7 cellular contexts compared by ENCODE assay signal in the genomic region with DNA sequence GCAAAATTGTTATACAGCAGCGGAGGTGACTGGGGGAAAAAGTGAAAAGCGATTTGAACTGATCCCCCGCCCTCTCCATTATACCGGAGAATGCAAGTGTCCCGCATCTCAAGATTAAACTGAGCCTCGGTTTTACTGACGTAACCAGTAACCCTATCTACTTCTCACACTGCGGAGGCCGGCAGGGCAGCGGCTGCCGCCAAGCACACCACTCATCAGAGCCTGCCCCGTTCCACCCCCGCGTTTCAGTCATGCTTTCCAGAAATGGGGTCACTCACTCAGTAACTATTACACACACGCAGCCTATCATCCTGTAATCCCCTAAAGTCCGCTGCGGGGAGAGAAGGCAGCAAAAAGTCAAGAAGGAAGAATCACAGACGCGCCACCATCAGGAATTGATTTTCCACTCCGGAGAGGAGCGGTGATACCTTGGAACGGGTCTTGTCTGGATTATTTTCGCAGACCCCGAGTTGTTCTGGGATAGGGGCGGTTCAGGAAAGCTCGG. TPM values are rescaled to one million over a fixed set of nuclear protein-coding genes. Genes with fewer than 3 reads are reported as not detected.
DNase-seq lines count a peak whose midpoint lies in the region; ATAC-seq and TF ChIP-seq lines count a peak whose summit lies in the region.

No MANE protein-coding gene starts in this region.

- no peaks in the 10 kb centered on the region for H3K36me3 Mint-ChIP-seq in endodermal cell (ENCODE audit: low read depth)
- H3K36me3 Mint-ChIP-seq in stimulated activated effector memory CD8-positive, alpha-beta T cell treated with anti-CD3 and anti-CD28 coated beads, Interleukin-12 subunit alpha, Interleukin-12 subunit beta, amount 100 ng/mL, for 72 hours: peaks cover 31% of the 10 kb centered on the region

- peak overlapping the region; percentile 77 for H3K4me3 Mint-ChIP-seq in endodermal cell
- peak overlapping the region; percentile 81 for H3K4me3 Mint-ChIP-seq in stimulated activated effector memory CD8-positive, alpha-beta T cell treated with anti-CD3 and anti-CD28 coated beads, Interleukin-12 subunit alpha, Interleukin-12 subunit beta, amount 100 ng/mL, for 72 hours

- H3K27ac ChIP-seq in endodermal cell (ENCODE audit: low read depth, low read length): peak overlapping the region; percentile 16

- H3K4me1 Mint-ChIP-seq in endodermal cell: peaks cover 3% of the 10 kb centered on the region
- H3K4me1 Mint-ChIP-seq in stimulated activated effector memory CD8-positive, alpha-beta T cell treated with anti-CD3 and anti-CD28 coated beads, Interleukin-12 subunit alpha, Interleukin-12 subunit beta, amount 100 ng/mL, for 72 hours: peaks cover 26% of the 10 kb centered on the region

- DNase-seq in NCI-H226: peak; percentile 82
- peak; percentile 80 for DNase-seq in activated CD8-positive, alpha-beta memory T cell treated with anti-CD3 and anti-CD28 coated beads for 24 hours
- DNase-seq in endodermal cell: peak; percentile 63
- peak; percentile 53 for DNase-seq in mucosa of gallbladder (ENCODE audit: low spot score)
- DNase-seq in stimulated activated effector memory CD8-positive, alpha-beta T cell treated with anti-CD3 and anti-CD28 coated beads, Interleukin-12 subunit alpha, Interleukin-12 subunit beta, amount 100 ng/mL, for 72 hours (ENCODE audit: low spot score in 2 of 2): peak; percentile 33 to 81

- H3K27ac Mint-ChIP-seq in endodermal cell: peak overlapping the region; percentile 91
- H3K27ac Mint-ChIP-seq in stimulated activated effector memory CD8-positive, alpha-beta T cell treated with anti-CD3 and anti-CD28 coated beads, Interleukin-12 subunit alpha, Interleukin-12 subunit beta, amount 100 ng/mL, for 72 hours: peak overlapping the region; percentile 98

- peak overlapping the region; percentile 73 for H3K9ac ChIP-seq in endodermal cell (ENCODE audit: extremely low read depth, low read length, poor library complexity, severe bottlenecking)

- no peaks in the 10 kb centered on the region for H3K36me3 ChIP-seq in endodermal cell (ENCODE audit: control insufficient read depth, insufficient read depth, low read length)

- H3K27me3 Mint-ChIP-seq in endodermal cell (ENCODE audit: insufficient read depth): peaks cover 24% of the 10 kb centered on the region

- TF ChIP-seq CTCF in endodermal cell (conservative IDR thresholded peaks at IDR 0.05): no peak

- peak overlapping the region; percentile 91 for H3K4me3 ChIP-seq in endodermal cell (ENCODE audit: low read length)

- peaks cover 21% of the 10 kb centered on the region for H3K9me3 Mint-ChIP-seq in endodermal cell
- no peaks in the 10 kb centered on the region for H3K9me3 Mint-ChIP-seq in stimulated activated effector memory CD8-positive, alpha-beta T cell treated with anti-CD3 and anti-CD28 coated beads, Interleukin-12 subunit alpha, Interleukin-12 subunit beta, amount 100 ng/mL, for 72 hours

- ATAC-seq in GM18498 (IDR thresholded peaks at IDR 0.05; ENCODE audit: unreplicated experiment) (peak; percentile 34), HG02763 (IDR thresholded peaks at IDR 0.05; ENCODE audit: unreplicated experiment) (peak; percentile 36)
- ATAC-seq in stimulated activated effector memory CD8-positive, alpha-beta T cell treated with anti-CD3 and anti-CD28 coated beads, Interleukin-12 subunit alpha, Interleukin-12 subunit beta, amount 100 ng/mL, for 72 hours: peak; percentile 84

- H3K9me3 ChIP-seq in endodermal cell (ENCODE audit: control insufficient read depth, low read length): no peaks in the 10 kb centered on the region

- no peaks in the 10 kb centered on the region for H3K4me1 ChIP-seq in endodermal cell (ENCODE audit: control insufficient read depth, insufficient read depth, low read length)

- peaks cover 8% of the 10 kb centered on the region for H3K27me3 ChIP-seq in endodermal cell (ENCODE audit: control insufficient read depth, insufficient read depth, low read length, poor library complexity, severe bottlenecking)

- 1% methylated on average over 26 of the region's 26 CpGs; no CpG with 5 or more reads in 1 of the 2 experiments for WGBS in endodermal cell (ENCODE audit: insufficient coverage in 1 of 2, insufficient read length in 1 of 2), 2 experiments

RNA-seq across cellular contexts. Expression of a gene that starts 1.4 kb away (rescaled TPM):
- 10 to 100 TPM; 13.9 to 20.5 TPM for total RNA-seq in endodermal cell
- 19.4 TPM for polyA plus RNA-seq in endodermal cell (2013, experiment 1 of 2)
- polyA plus RNA-seq in endodermal cell (2013, experiment 2 of 2): 19.4 TPM
- 51.9 TPM for total RNA-seq in mucosa of gallbladder

Comparison
In these comparisons a context has a peak if more than half of its experiments do, and no peak if none do; other contexts are left out.
1. Peak in every context shown above with its lines: DNase-seq, ATAC-seq, H3K4me3 ChIP-seq and H3K27ac ChIP-seq.
2. ATAC-seq: peak in every context shown above with its lines; median percentile 84 in stimulated activated effector memory CD8-positive, alpha-beta T cell treated with anti-CD3 and anti-CD28 coated beads, Interleukin-12 subunit alpha, Interleukin-12 subunit beta, amount 100 ng/mL, for 72 hours; 36 in HG02763; 34 in GM18498.